1 cellular context compared by ENCODE assay signal in genomic region chr6:34246563-34247391, GRCh38.
TF ChIP-seq lines count a peak whose summit lies in the region.

No MANE protein-coding gene starts in this region.

TF ChIP-seq in K562, 482 proteins besides CTCF, POLR2A, EP300 and RAD21 (continued from another document and continues in another):
- TF ChIP-seq HEY1 (CRISPR knock-in tag; IDR thresholded peaks at IDR 0.05; ENCODE audit: borderline replicate concordance) (no peak), THAP7 (CRISPR knock-in tag; IDR thresholded peaks at IDR 0.05) (peak; percentile 86), NCOA4 (IDR thresholded peaks at IDR 0.05; ENCODE audit: partially characterized antibody) (no peak), RBM39 (optimal IDR thresholded peaks at IDR 0.05; ENCODE audit: low read depth, low read length) (peak; percentile 88), SMC3 (conservative IDR thresholded peaks at IDR 0.05; ENCODE audit: insufficient read depth, low read depth, low read length) (peak; percentile 69; the same call in 1 of the 2 replicates), CHD1 (IDR thresholded peaks at IDR 0.05; ENCODE audit: low read length) (no peak), KDM4B (IDR thresholded peaks at IDR 0.05; ENCODE audit: borderline replicate concordance in 2 of 2, low read depth in 1 of 2) (peak in 1 of 2 experiments; percentile 42; a peak in 1 of 4 replicates), SMARCE1 (IDR thresholded peaks at IDR 0.05) (0 out of 2 replicates have a peak, but pooled peaks have one; percentile 23), ZNF77 (CRISPR knock-in tag; IDR thresholded peaks at IDR 0.05) (peak; percentile 83; the same call in 1 of the 2 replicates), CBFA2T3 (IDR thresholded peaks at IDR 0.05) (no peak), SIN3A (IDR thresholded peaks at IDR 0.05; ENCODE audit: borderline replicate concordance in 2 of 2, control insufficient read depth in 1 of 2, low read depth in 2 of 2, low read length in 2 of 2) (peak in 1 of 2 experiments; percentile 80; a peak in 1 of 4 replicates), NFIC (IDR thresholded peaks at IDR 0.05) (peak; percentile 65; the same call in 1 of the 2 replicates), ZNF444 (CRISPR knock-in tag; IDR thresholded peaks at IDR 0.05) (no peak), ATF3 (IDR thresholded peaks at IDR 0.05) (no peak), ATF3 (CRISPR knock-in tag; conservative IDR thresholded peaks at IDR 0.05) (no peak), PML (IDR thresholded peaks at IDR 0.05; ENCODE audit: low read length) (peak; percentile 44), ZEB2 (IDR thresholded peaks at IDR 0.05) (no peak), CHD2 (IDR thresholded peaks at IDR 0.05; ENCODE audit: low read depth, low read length) (peak; percentile 26; the same call in 1 of the 2 replicates), ZBTB2 (IDR thresholded peaks at IDR 0.05) (peak; percentile 64; the same call in 1 of the 2 replicates), FOXK1 (CRISPR knock-in tag; IDR thresholded peaks at IDR 0.05; ENCODE audit: borderline replicate concordance) (0 out of 2 replicates have a peak, but pooled peaks have one; percentile 4), ZBED1 (IDR thresholded peaks at IDR 0.05) (peak; percentile 92), ZNF589 (CRISPR knock-in tag; IDR thresholded peaks at IDR 0.05; ENCODE audit: low read depth) (no peak), KLF13 (tag; IDR thresholded peaks at IDR 0.05; ENCODE audit: borderline replicate concordance, low read depth) (no peak), ZNF311 (CRISPR knock-in tag; IDR thresholded peaks at IDR 0.05) (no peak), TRIM25 (IDR thresholded peaks at IDR 0.05; ENCODE audit: borderline replicate concordance) (no peak), TRIM28 (IDR thresholded peaks at IDR 0.05) (0 out of 2 replicates have a peak, but pooled peaks have one; percentile 17), SUPT5H (IDR thresholded peaks at IDR 0.05) (peak; percentile 98), SRSF7 (optimal IDR thresholded peaks at IDR 0.05; ENCODE audit: low read depth, low read length) (no peak), ETS2 (tag; IDR thresholded peaks at IDR 0.05; ENCODE audit: borderline replicate concordance, poor library complexity, severe bottlenecking) (no peak)
- TF ChIP-seq, protein P1, sequence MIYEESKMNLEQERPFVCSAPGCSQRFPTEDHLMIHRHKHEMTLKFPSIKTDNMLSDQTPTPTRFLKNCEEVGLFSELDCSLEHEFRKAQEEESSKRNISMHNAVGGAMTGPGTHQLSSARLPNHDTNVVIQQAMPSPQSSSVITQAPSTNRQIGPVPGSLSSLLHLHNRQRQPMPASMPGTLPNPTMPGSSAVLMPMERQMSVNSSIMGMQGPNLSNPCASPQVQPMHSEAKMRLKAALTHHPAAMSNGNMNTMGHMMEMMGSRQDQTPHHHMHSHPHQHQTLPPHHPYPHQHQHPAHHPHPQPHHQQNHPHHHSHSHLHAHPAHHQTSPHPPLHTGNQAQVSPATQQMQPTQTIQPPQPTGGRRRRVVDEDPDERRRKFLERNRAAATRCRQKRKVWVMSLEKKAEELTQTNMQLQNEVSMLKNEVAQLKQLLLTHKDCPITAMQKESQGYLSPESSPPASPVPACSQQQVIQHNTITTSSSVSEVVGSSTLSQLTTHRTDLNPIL (CRISPR knock-in tag; IDR thresholded peaks at IDR 0.05) = no peak
- TF ChIP-seq, protein P2, sequence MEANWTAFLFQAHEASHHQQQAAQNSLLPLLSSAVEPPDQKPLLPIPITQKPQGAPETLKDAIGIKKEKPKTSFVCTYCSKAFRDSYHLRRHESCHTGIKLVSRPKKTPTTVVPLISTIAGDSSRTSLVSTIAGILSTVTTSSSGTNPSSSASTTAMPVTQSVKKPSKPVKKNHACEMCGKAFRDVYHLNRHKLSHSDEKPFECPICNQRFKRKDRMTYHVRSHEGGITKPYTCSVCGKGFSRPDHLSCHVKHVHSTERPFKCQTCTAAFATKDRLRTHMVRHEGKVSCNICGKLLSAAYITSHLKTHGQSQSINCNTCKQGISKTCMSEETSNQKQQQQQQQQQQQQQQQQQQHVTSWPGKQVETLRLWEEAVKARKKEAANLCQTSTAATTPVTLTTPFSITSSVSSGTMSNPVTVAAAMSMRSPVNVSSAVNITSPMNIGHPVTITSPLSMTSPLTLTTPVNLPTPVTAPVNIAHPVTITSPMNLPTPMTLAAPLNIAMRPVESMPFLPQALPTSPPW (CRISPR knock-in tag; IDR thresholded peaks at IDR 0.05) = peak; percentile 35
- TF ChIP-seq, protein P3, sequence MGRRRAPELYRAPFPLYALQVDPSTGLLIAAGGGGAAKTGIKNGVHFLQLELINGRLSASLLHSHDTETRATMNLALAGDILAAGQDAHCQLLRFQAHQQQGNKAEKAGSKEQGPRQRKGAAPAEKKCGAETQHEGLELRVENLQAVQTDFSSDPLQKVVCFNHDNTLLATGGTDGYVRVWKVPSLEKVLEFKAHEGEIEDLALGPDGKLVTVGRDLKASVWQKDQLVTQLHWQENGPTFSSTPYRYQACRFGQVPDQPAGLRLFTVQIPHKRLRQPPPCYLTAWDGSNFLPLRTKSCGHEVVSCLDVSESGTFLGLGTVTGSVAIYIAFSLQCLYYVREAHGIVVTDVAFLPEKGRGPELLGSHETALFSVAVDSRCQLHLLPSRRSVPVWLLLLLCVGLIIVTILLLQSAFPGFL (CRISPR knock-in tag; IDR thresholded peaks at IDR 0.05) = no peak
- TF ChIP-seq, protein P4, sequence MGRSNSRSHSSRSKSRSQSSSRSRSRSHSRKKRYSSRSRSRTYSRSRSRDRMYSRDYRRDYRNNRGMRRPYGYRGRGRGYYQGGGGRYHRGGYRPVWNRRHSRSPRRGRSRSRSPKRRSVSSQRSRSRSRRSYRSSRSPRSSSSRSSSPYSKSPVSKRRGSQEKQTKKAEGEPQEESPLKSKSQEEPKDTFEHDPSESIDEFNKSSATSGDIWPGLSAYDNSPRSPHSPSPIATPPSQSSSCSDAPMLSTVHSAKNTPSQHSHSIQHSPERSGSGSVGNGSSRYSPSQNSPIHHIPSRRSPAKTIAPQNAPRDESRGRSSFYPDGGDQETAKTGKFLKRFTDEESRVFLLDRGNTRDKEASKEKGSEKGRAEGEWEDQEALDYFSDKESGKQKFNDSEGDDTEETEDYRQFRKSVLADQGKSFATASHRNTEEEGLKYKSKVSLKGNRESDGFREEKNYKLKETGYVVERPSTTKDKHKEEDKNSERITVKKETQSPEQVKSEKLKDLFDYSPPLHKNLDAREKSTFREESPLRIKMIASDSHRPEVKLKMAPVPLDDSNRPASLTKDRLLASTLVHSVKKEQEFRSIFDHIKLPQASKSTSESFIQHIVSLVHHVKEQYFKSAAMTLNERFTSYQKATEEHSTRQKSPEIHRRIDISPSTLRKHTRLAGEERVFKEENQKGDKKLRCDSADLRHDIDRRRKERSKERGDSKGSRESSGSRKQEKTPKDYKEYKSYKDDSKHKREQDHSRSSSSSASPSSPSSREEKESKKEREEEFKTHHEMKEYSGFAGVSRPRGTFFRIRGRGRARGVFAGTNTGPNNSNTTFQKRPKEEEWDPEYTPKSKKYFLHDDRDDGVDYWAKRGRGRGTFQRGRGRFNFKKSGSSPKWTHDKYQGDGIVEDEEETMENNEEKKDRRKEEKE (IDR thresholded peaks at IDR 0.05; ENCODE audit: borderline replicate concordance in 1 of 2, control insufficient read depth in 1 of 2, low read depth in 2 of 2, low read length in 1 of 2) = peak; percentile 27 to 77; a peak in 2 of 4 replicates
- TF ChIP-seq, protein P5, sequence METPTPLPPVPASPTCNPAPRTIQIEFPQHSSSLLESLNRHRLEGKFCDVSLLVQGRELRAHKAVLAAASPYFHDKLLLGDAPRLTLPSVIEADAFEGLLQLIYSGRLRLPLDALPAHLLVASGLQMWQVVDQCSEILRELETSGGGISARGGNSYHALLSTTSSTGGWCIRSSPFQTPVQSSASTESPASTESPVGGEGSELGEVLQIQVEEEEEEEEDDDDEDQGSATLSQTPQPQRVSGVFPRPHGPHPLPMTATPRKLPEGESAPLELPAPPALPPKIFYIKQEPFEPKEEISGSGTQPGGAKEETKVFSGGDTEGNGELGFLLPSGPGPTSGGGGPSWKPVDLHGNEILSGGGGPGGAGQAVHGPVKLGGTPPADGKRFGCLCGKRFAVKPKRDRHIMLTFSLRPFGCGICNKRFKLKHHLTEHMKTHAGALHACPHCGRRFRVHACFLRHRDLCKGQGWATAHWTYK (CRISPR knock-in tag; IDR thresholded peaks at IDR 0.05) = no peak
- TF ChIP-seq, protein P6, sequence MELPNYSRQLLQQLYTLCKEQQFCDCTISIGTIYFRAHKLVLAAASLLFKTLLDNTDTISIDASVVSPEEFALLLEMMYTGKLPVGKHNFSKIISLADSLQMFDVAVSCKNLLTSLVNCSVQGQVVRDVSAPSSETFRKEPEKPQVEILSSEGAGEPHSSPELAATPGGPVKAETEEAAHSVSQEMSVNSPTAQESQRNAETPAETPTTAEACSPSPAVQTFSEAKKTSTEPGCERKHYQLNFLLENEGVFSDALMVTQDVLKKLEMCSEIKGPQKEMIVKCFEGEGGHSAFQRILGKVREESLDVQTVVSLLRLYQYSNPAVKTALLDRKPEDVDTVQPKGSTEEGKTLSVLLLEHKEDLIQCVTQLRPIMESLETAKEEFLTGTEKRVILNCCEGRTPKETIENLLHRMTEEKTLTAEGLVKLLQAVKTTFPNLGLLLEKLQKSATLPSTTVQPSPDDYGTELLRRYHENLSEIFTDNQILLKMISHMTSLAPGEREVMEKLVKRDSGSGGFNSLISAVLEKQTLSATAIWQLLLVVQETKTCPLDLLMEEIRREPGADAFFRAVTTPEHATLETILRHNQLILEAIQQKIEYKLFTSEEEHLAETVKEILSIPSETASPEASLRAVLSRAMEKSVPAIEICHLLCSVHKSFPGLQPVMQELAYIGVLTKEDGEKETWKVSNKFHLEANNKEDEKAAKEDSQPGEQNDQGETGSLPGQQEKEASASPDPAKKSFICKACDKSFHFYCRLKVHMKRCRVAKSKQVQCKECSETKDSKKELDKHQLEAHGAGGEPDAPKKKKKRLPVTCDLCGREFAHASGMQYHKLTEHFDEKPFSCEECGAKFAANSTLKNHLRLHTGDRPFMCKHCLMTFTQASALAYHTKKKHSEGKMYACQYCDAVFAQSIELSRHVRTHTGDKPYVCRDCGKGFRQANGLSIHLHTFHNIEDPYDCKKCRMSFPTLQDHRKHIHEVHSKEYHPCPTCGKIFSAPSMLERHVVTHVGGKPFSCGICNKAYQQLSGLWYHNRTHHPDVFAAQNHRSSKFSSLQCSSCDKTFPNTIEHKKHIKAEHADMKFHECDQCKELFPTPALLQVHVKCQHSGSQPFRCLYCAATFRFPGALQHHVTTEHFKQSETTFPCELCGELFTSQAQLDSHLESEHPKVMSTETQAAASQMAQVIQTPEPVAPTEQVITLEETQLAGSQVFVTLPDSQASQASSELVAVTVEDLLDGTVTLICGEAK (IDR thresholded peaks at IDR 0.05) = no peak
- TF ChIP-seq, protein P6 (CRISPR knock-in tag; IDR thresholded peaks at IDR 0.05) = no peak
